8 cellular contexts compared by ENCODE assay signal in the genomic region with DNA sequence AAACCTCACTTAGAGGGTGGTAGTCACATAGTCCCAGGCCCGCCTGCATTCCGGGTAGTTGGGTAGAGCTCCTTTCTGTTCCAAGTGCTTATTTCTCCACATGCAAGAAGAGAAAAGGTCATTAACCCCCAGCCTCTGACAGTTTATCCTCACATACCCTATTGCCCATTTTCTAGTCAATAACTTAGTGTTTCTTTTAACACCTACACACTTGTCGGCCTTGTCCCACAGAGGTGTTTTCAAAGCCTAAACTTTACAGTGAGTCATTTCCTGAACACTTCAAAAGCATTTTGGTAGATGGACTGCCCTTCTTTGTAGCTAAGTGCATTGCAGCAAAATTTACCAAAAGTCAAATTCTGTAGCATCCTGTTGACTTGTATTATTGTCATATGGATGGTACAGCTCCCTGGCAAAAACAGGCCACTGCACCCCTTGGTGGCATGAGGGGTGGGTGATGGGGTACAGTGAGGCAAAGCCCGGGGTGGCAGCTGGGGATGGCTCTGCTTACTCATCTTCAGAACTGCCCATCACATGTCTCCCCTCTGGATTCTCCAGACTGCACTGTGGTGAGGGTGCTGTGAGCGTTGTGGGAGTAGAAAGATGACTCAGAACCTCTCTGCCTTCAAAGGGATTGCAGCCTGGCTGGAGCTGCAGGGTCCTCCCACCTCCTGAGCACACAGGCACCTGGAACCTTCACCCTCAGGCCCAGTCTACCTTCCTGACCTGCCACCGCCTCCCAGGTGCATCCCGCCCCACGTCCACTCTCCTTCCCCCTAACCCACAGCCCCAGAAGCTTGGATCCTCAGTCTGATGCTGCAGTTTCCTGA. TPM values are rescaled to one million over a fixed set of nuclear protein-coding genes. Genes with fewer than 3 reads are reported as not detected.
A peak's percentile ranks its signal among the peaks of the same experiment; 100 is the strongest.
DNase-seq lines count a peak whose midpoint lies in the region; ATAC-seq and TF ChIP-seq lines count a peak whose summit lies in the region.

No MANE protein-coding gene starts in this region.

- ATAC-seq in HG03432 (IDR thresholded peaks at IDR 0.05; ENCODE audit: unreplicated experiment) = peak; percentile 60
- ATAC-seq in HG03159 (IDR thresholded peaks at IDR 0.05; ENCODE audit: unreplicated experiment) = no peak
- no peak for ATAC-seq in HG03571 (IDR thresholded peaks at IDR 0.05; ENCODE audit: unreplicated experiment)

- no peak overlapping the region for H3K4me3 ChIP-seq in fibroblast of pulmonary artery (replicated peaks; ENCODE audit: low read depth, low read length)
- no peak overlapping the region for H3K4me3 ChIP-seq in uterus

- DNase-seq in COLO829 (ENCODE audit: low spot score) (peak; percentile 40), fibroblast of pulmonary artery (ENCODE audit: low read depth) (peak; percentile 55), uterus (no peak)
- DNase-seq in activated CD8-positive, alpha-beta memory T cell treated with anti-CD3 and anti-CD28 coated beads for 48 hours (ENCODE audit: low read depth in 2 of 3, low spot score in 2 of 3) = peak in 2 of 3 experiments; percentile 52 to 59
- DNase-seq in stimulated activated CD4-positive, alpha-beta T cell treated with anti-CD3 and anti-CD28 coated beads, Interleukin-4, amount 100 ng/mL, for 4 hours = peak; percentile 13 to 48

- no peaks in the 10 kb centered on the region for H3K9me3 ChIP-seq in uterus

- intact Hi-C loops in uterus (cut with DNase I; ENCODE audit: low total_unique reads) = no loop called here

- H3K27me3 ChIP-seq in uterus = no peaks in the 10 kb centered on the region

- TF ChIP-seq POLR2A in uterus (IDR thresholded peaks at IDR 0.05) = no peak

- H3K36me3 ChIP-seq in uterus = no peaks in the 10 kb centered on the region

- H3K4me1 ChIP-seq in uterus = no peaks in the 10 kb centered on the region

- TF ChIP-seq CTCF in fibroblast of pulmonary artery (IDR thresholded peaks at IDR 0.05; ENCODE audit: low read length, missing control alignments) (no peak), uterus (IDR thresholded peaks at IDR 0.05) (no peak)

- H3K27ac ChIP-seq in uterus = no peak overlapping the region

RNA-seq across cellular contexts. Expression of a gene that starts 45.8 kb away (rescaled TPM):
- total RNA-seq in uterus = not detected

Comparison
In these comparisons a context has a peak if more than half of its experiments do, and no peak if none do; other contexts are left out.
1. DNase-seq: peak in COLO829 (single experiment), activated CD8-positive, alpha-beta memory T cell treated with anti-CD3 and anti-CD28 coated beads for 48 hours (2 of 3), fibroblast of pulmonary artery (single experiment) and stimulated activated CD4-positive, alpha-beta T cell treated with anti-CD3 and anti-CD28 coated beads, Interleukin-4, amount 100 ng/mL, for 4 hours (2 of 2); none in uterus (0 of 2).